ENCODE assay signal across 14 cellular contexts in the genomic region with DNA sequence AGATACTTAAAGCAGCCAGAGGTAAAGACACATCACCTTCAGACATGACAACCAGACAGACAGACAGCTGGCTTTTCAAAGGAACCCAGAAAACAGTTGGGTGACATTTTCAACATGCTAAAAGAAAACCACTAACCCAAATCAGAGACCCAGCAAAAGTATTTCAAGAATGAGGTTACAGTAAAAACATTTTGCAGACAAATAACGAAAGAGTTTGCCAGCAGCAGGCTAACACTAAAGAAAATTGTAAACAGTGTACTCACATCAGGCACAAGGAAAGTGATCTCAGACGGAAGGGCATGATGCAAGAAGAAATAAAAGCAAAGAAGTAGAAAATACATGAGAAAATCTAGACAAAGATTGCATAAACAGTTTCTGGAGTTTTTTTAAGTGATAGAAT. TPM values are rescaled to one million over a fixed set of nuclear protein-coding genes. Genes with fewer than 3 reads are reported as not detected.
A peak's percentile ranks its signal among the peaks of the same experiment; 100 is the strongest.
DNase-seq lines count a peak whose midpoint lies in the region; ATAC-seq and TF ChIP-seq lines count a peak whose summit lies in the region.
"Had no signal": no experiment of that assay in that cellular context is flagged by ENCODE, and none has a peak within 500 bp of the region (broad histone marks: within the 10 kb centered on the region; RNA-seq: fewer than 3 reads in every experiment).

No MANE protein-coding gene starts in this region.

- no peak overlapping the region for H3K23ac ChIP-seq in mesenchymal stem cell (ENCODE audit: low read length in 2 of 2)

- no peak overlapping the region for H2BK12ac ChIP-seq in mesenchymal stem cell (ENCODE audit: low read length in 2 of 2)

- H3K4me1 ChIP-seq in mesenchymal stem cell (ENCODE audit: control insufficient read depth, insufficient read depth, low read depth, low read length), result no peaks in the 10 kb centered on the region

- CTCF ChIA-PET in BJ (lab: Yijun Ruan, JAX), result interaction anchor here (0.8 to 6.7 kb wide), 2 partner anchors 85 to 139 kb away, joined by 4 to 146 read pairs; no protein-coding TSS in a partner anchor

- DNase-seq in BJ (ENCODE audit: low read depth), result peak; percentile 26
- peak; percentile 28 for DNase-seq in GM04504 (ENCODE audit: low read depth)
- peak; percentile 56 for DNase-seq in amniotic epithelial cell (ENCODE audit: low read depth)
- peak; percentile 68 for DNase-seq in mesenchymal stem cell
- no peak for DNase-seq in DMS79 (lab: John Stamatoyannopoulos, UW)
- DNase-seq in MV-4-11 (lab: John Stamatoyannopoulos, UW), result no peak
- DNase-seq: COR-L47; lower lobe of right lung; NCI-H1092 treated with DMSO at 0.1 percent for 48 hours; SIG-M5; sigmoid colon; stimulated activated CD4-positive, alpha-beta T cell treated with anti-CD3 and anti-CD28 coated beads, Interleukin-4, amount 100 ng/mL, for 24 hours had no signal

- no peak overlapping the region for H3K4me2 ChIP-seq in mesenchymal stem cell (ENCODE audit: low read length, poor library complexity, severe bottlenecking)

- TF ChIP-seq CTCF in BJ (IDR thresholded peaks at IDR 0.05; ENCODE audit: insufficient read depth, low read depth, low read length), result no peak

- H3K27me3 ChIP-seq in BJ (ENCODE audit: control insufficient read depth, insufficient read depth, low read length) (peaks cover 1% of the 10 kb centered on the region; the same call in 1 of the 2 replicates), mesenchymal stem cell (ENCODE audit: control insufficient read depth in 1 of 2, insufficient read depth in 1 of 2, low read length in 2 of 2) (peaks cover 0 to 6% of the 10 kb centered on the region in 2 experiments)
- H3K27me3 ChIP-seq: sigmoid colon had no signal

- H2AK5ac ChIP-seq in mesenchymal stem cell (ENCODE audit: low read length, severe bottlenecking), result no peak overlapping the region

- no peak overlapping the region for H3K14ac ChIP-seq in mesenchymal stem cell (ENCODE audit: low read length in 2 of 2)

- H3K4ac ChIP-seq in mesenchymal stem cell (ENCODE audit: low read depth in 1 of 2, low read length in 2 of 2), result no peak overlapping the region

- no peak overlapping the region for H4K8ac ChIP-seq in mesenchymal stem cell (ENCODE audit: low read length)

- no peak overlapping the region for H2AFZ ChIP-seq in mesenchymal stem cell (ENCODE audit: low read depth, low read length)

- no peaks in the 10 kb centered on the region for H3K9me3 ChIP-seq in mesenchymal stem cell (ENCODE audit: control insufficient read depth, low read length)
- H3K9me3 ChIP-seq: lower lobe of right lung, sigmoid colon had no signal

- no peak overlapping the region for H4K91ac ChIP-seq in mesenchymal stem cell (ENCODE audit: low read length)

- no peak overlapping the region for H2BK5ac ChIP-seq in mesenchymal stem cell (ENCODE audit: low read depth, low read length, poor library complexity, severe bottlenecking)

- no peak overlapping the region for H3K27ac ChIP-seq in mesenchymal stem cell (ENCODE audit: low read length, poor library complexity, severe bottlenecking)
- H3K27ac ChIP-seq: lower lobe of right lung, sigmoid colon had no signal

- no peaks in the 10 kb centered on the region for H3K36me3 ChIP-seq in BJ (ENCODE audit: control insufficient read depth, insufficient read depth, low read length)
- H3K36me3 ChIP-seq in mesenchymal stem cell (ENCODE audit: control insufficient read depth in 1 of 2, insufficient read depth in 2 of 2, low read depth in 1 of 2, low read length in 2 of 2), result no peaks in the 10 kb centered on the region
- H3K36me3 ChIP-seq: lower lobe of right lung, sigmoid colon had no signal

- no peak overlapping the region for H3K9ac ChIP-seq in mesenchymal stem cell (ENCODE audit: low read length)

- WGBS in mesenchymal stem cell, result 53% methylated on average over 2 of the region's 2 CpGs

- H2BK15ac ChIP-seq in mesenchymal stem cell (ENCODE audit: low read depth, poor library complexity, severe bottlenecking), result no peak overlapping the region

- ATAC-seq in HG03196 (IDR thresholded peaks at IDR 0.05; ENCODE audit: unreplicated experiment) (no peak), SK-N-SH treated with all-trans-retinoic acid at 6 μM for 48 hours (no peak)
- ATAC-seq: lower lobe of right lung had no signal

- no peaks in the 10 kb centered on the region for H3K79me1 ChIP-seq in mesenchymal stem cell (replicated peaks; ENCODE audit: low read length, poor library complexity, severe bottlenecking)

- POLR2A ChIA-PET in BJ (lab: Charles Lee), result no interaction called here

- no peak overlapping the region for H3K18ac ChIP-seq in mesenchymal stem cell (ENCODE audit: low read depth in 1 of 2, low read length in 2 of 2)

- H2BK120ac ChIP-seq in mesenchymal stem cell (ENCODE audit: low read depth, low read length), result no peak overlapping the region

- H3K4me3 ChIP-seq in BJ (ENCODE audit: low read depth, low read length) (no peak overlapping the region), mesenchymal stem cell (ENCODE audit: insufficient read depth in 1 of 2, low read depth in 1 of 2, low read length in 2 of 2) (no peak overlapping the region)
- H3K4me3 ChIP-seq: lower lobe of right lung, sigmoid colon had no signal

TF ChIP-seq in SK-N-SH treated with all-trans-retinoic acid at 6 μM for 48 hours, 23 proteins besides CTCF, POLR2A, EP300 and RAD21:
- TF ChIP-seq ISL1 (CRISPR knock-in tag; IDR thresholded peaks at IDR 0.05), result no peak
- no peak for TF ChIP-seq ESRRG (CRISPR knock-in tag; IDR thresholded peaks at IDR 0.05)
- TF ChIP-seq ZNF565 (CRISPR knock-in tag; conservative IDR thresholded peaks at IDR 0.05; ENCODE audit: low read depth), result no peak
- no peak for TF ChIP-seq ZNF70 (CRISPR knock-in tag; IDR thresholded peaks at IDR 0.05)
- no peak for TF ChIP-seq CSDC2 (CRISPR knock-in tag; IDR thresholded peaks at IDR 0.05)
- no peak for TF ChIP-seq ZFP30 (CRISPR knock-in tag; IDR thresholded peaks at IDR 0.05)
- no peak for TF ChIP-seq TOX (CRISPR knock-in tag; IDR thresholded peaks at IDR 0.05; ENCODE audit: borderline replicate concordance)
- no peak for TF ChIP-seq SNAI2 (CRISPR knock-in tag; IDR thresholded peaks at IDR 0.05)
- no peak for TF ChIP-seq ARNTL (CRISPR knock-in tag; IDR thresholded peaks at IDR 0.05; ENCODE audit: borderline replicate concordance, low read depth)
- TF ChIP-seq, protein P1, sequence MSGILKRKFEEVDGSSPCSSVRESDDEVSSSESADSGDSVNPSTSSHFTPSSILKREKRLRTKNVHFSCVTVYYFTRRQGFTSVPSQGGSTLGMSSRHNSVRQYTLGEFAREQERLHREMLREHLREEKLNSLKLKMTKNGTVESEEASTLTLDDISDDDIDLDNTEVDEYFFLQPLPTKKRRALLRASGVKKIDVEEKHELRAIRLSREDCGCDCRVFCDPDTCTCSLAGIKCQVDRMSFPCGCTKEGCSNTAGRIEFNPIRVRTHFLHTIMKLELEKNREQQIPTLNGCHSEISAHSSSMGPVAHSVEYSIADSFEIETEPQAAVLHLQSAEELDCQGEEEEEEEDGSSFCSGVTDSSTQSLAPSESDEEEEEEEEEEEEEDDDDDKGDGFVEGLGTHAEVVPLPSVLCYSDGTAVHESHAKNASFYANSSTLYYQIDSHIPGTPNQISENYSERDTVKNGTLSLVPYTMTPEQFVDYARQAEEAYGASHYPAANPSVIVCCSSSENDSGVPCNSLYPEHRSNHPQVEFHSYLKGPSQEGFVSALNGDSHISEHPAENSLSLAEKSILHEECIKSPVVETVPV (CRISPR knock-in tag; IDR thresholded peaks at IDR 0.05), result no peak
- no peak for TF ChIP-seq PPARA (CRISPR knock-in tag; IDR thresholded peaks at IDR 0.05; ENCODE audit: borderline replicate concordance)
- TF ChIP-seq ZNF8 (CRISPR knock-in tag; IDR thresholded peaks at IDR 0.05), result no peak
- TF ChIP-seq ZC3H10 (CRISPR knock-in tag; IDR thresholded peaks at IDR 0.05), result no peak
TF ChIP-seq in SK-N-SH treated with all-trans-retinoic acid at 6 μM for 48 hours: peak in this region for 0.

RNA-seq across cellular contexts. Expression of a gene that starts 46.4 kb away (rescaled TPM):
- polyA plus RNA-seq in BJ (2011; rRNA removed), result 50.9 and 72.1 TPM in 2 replicates
- 64.1 and 75.0 TPM in 2 replicates for polyA minus RNA-seq in BJ (2011; rRNA and poly(A)+ RNA removed)
- 62.6 TPM for polyA plus RNA-seq in mesenchymal stem cell (2013, experiment 1 of 2)
- 61.7 TPM for polyA plus RNA-seq in mesenchymal stem cell (2013, experiment 2 of 2)

RNA-seq across cellular contexts. Expression of a gene that starts 58.9 kb away (rescaled TPM):
- polyA plus RNA-seq in BJ (2011; rRNA removed), result 140 and 156 TPM in 2 replicates
- polyA minus RNA-seq in BJ (2011; rRNA and poly(A)+ RNA removed), result 25.6 and 39.8 TPM in 2 replicates
- polyA plus RNA-seq in mesenchymal stem cell (2013, experiment 1 of 2), result 93.0 TPM
- 93.3 TPM for polyA plus RNA-seq in mesenchymal stem cell (2013, experiment 2 of 2)

Comparison
In these comparisons a context has a peak if more than half of its experiments do, and no peak if none do; other contexts are left out.
1. DNase-seq: peak in BJ (single experiment), GM04504 (single experiment), amniotic epithelial cell (single experiment) and mesenchymal stem cell (single experiment); none in DMS79 (single experiment) and MV-4-11 (single experiment).